Comparison of ENCODE assay signal across 8 cellular contexts in genomic region chr22:24429411-24430365, GRCh38. TPM values are rescaled to one million over a fixed set of nuclear protein-coding genes. Genes with fewer than 3 reads are reported as not detected.
DNase-seq lines count a peak whose midpoint lies in the region; ATAC-seq, FAIRE-seq and TF ChIP-seq lines count a peak whose summit lies in the region.

No MANE protein-coding gene starts in this region.

- H3K27me3 ChIP-seq in IMR-90 (ENCODE audit: control insufficient read depth, insufficient read depth, low read length) (peaks cover 24% of the 10 kb centered on the region), endocrine pancreas (ENCODE audit: control insufficient read depth, insufficient read depth, low read length) (no peaks in the 10 kb centered on the region)

- H2BK20ac ChIP-seq in IMR-90 (ENCODE audit: low read depth, low read length): no peak overlapping the region

- no peaks in the 10 kb centered on the region for H3K79me1 ChIP-seq in IMR-90 (ENCODE audit: low read depth in 1 of 2, low read length in 2 of 2)

- H4K91ac ChIP-seq in IMR-90 (ENCODE audit: insufficient read depth, low read depth, low read length): no peak overlapping the region

- no peak overlapping the region for H2BK15ac ChIP-seq in IMR-90 (ENCODE audit: low read depth, low read length)

- POLR2A ChIA-PET in A549 (lab: Yijun Ruan, JAX): no interaction called here
- POLR2A ChIA-PET in IMR-90 (lab: Charles Lee; ENCODE audit: unreplicated experiment): no interaction called here

- no peak overlapping the region for H3K4ac ChIP-seq in IMR-90 (ENCODE audit: low read depth, low read length)

- no peak overlapping the region for H2AFZ ChIP-seq in IMR-90 (replicated peaks; ENCODE audit: low read length, poor library complexity)

- no peak for TF ChIP-seq CTCF in A549 (IDR thresholded peaks at IDR 0.05)
- no peak for TF ChIP-seq CTCF in IMR-90 (conservative IDR thresholded peaks at IDR 0.05; ENCODE audit: low read depth, low read length)

- WGBS in A549 (ENCODE audit: missing lambda C conversion rate): 65% methylated on average over 11 of the region's 22 CpGs
- 76% methylated on average over 11 of the region's 22 CpGs; no CpG with 5 or more reads in 1 of the 2 experiments for WGBS in IMR-90 (ENCODE audit: extremely low coverage in 2 of 2, insufficient read length in 1 of 2), 2 experiments

- FAIRE-seq in A549 (lab: Jason Lieb, UNC): no peak

- H3K36me3 ChIP-seq in IMR-90 (ENCODE audit: control insufficient read depth, insufficient read depth, low read length) (no peaks in the 10 kb centered on the region), endocrine pancreas (ENCODE audit: control insufficient read depth, insufficient read depth, low read length) (no peaks in the 10 kb centered on the region)

- H3K9me1 ChIP-seq in IMR-90 (ENCODE audit: insufficient read depth, low read length): peaks cover 2% of the 10 kb centered on the region; the same call in 1 of the 2 replicates

- H2AK5ac ChIP-seq in IMR-90 (ENCODE audit: low read depth, low read length): no peak overlapping the region

- no peak overlapping the region for H3K56ac ChIP-seq in IMR-90 (ENCODE audit: extremely low read depth, insufficient read depth, low read length)

- H3K23ac ChIP-seq in IMR-90 (ENCODE audit: low read depth, low read length): no peak overlapping the region

- BruUV-seq in IMR-90 (replicated peaks; lab: Mats Ljungman, UMichigan): no TSS peak

- dilution Hi-C loops in IMR-90 (cut with HindIII; ENCODE audit: low sequenced_read_pairs, unreplicated experiment): no loop called here

- no peak overlapping the region for H3K18ac ChIP-seq in IMR-90 (ENCODE audit: low read depth, low read length)

- H4K20me1 ChIP-seq in IMR-90 (ENCODE audit: insufficient read depth, low read length): no peaks in the 10 kb centered on the region; the same call in 1 of the 2 replicates

- no peak for TF ChIP-seq RAD21 in A549 (conservative IDR thresholded peaks at IDR 0.05 in 1 of 2, IDR thresholded peaks at IDR 0.05 in 1 of 2)
- TF ChIP-seq RAD21 in IMR-90 (IDR thresholded peaks at IDR 0.05; ENCODE audit: low read length): no peak

- H3K4me1 ChIP-seq in A549: no peaks in the 10 kb centered on the region
- H3K4me1 ChIP-seq in IMR-90 (ENCODE audit: control insufficient read depth, insufficient read depth, low read length): peaks cover 12% of the 10 kb centered on the region
- H3K4me1 ChIP-seq in endocrine pancreas (ENCODE audit: control insufficient read depth, insufficient read depth, low read length): no peaks in the 10 kb centered on the region

- H3K9ac ChIP-seq in IMR-90 (ENCODE audit: low read depth, low read length) (no peak overlapping the region), endocrine pancreas (ENCODE audit: control insufficient read depth, insufficient read depth, low read length) (peak overlapping the region; percentile 39)

- H3K4me2 ChIP-seq in A549 (no peak overlapping the region), IMR-90 (ENCODE audit: low read depth, low read length) (no peak overlapping the region)

- ATAC-seq in A549 (no peak), IMR-90 (ENCODE audit: low read depth) (no peak), GM19328 (IDR thresholded peaks at IDR 0.05; ENCODE audit: unreplicated experiment) (no peak)

- H3K27ac ChIP-seq in A549: no peak overlapping the region
- no peak overlapping the region for H3K27ac ChIP-seq in IMR-90 (ENCODE audit: insufficient read depth, low read length)

- no peak overlapping the region for H2BK120ac ChIP-seq in IMR-90 (ENCODE audit: low read depth, low read length)

- H2BK5ac ChIP-seq in IMR-90 (ENCODE audit: low read depth, low read length, poor library complexity, severe bottlenecking): no peak overlapping the region

- TF ChIP-seq POLR2A in A549 (IDR thresholded peaks at IDR 0.05; ENCODE audit: low read length) (no peak), IMR-90 (IDR thresholded peaks at IDR 0.05; ENCODE audit: low read depth, low read length) (no peak)

- no peak overlapping the region for H3K14ac ChIP-seq in IMR-90 (replicated peaks; ENCODE audit: low read depth, low read length)

- CTCF ChIA-PET in A549 (lab: Yijun Ruan, JAX): interaction anchor here (0.6 to 1.9 kb wide), 4 partner anchors 77 to 92 kb away, joined by 3 to 7 read pairs (median 4); no protein-coding TSS in a partner anchor
- CTCF ChIA-PET in IMR-90 (lab: Yijun Ruan, JAX): no interaction called here

- H3K9me3 ChIP-seq in A549 (no peaks in the 10 kb centered on the region), IMR-90 (ENCODE audit: control insufficient read depth, insufficient read depth, low read length) (no peaks in the 10 kb centered on the region), endocrine pancreas (ENCODE audit: control insufficient read depth, low read length) (no peaks in the 10 kb centered on the region)

- intact Hi-C loops in IMR-90 (cut with micrococcal nuclease): no loop called here

- no peak for DNase-seq in A549 (ENCODE audit: low read depth in 1 of 2, low spot score in 1 of 2)
- DNase-seq in IMR-90: peak; percentile 22
- DNase-seq in activated CD4-positive, alpha-beta T cell treated with anti-CD3 and anti-CD28 coated beads for 1 hour: peak; percentile 38
- DNase-seq in stimulated activated CD4-positive, alpha-beta T cell treated with anti-CD3 and anti-CD28 coated beads, Interleukin-2, amount 100 ng/mL, for 4 hours (ENCODE audit: low read depth): peak; percentile 47
- no peak for DNase-seq in NCI-H345 treated with DMSO at 0.1 percent for 48 hours (lab: John Stamatoyannopoulos, UW; ENCODE audit: unreplicated experiment)
- no peak for DNase-seq in foreskin melanocyte

- no peak overlapping the region for H4K5ac ChIP-seq in IMR-90 (ENCODE audit: low read depth, low read length)

- no peak for TF ChIP-seq EP300 in A549 (IDR thresholded peaks at IDR 0.05)

- in situ Hi-C loops in IMR-90 (cut with MboI; ENCODE audit: low sequenced_read_pairs): no loop called here

- no peak overlapping the region for H4K8ac ChIP-seq in IMR-90 (ENCODE audit: low read depth in 2 of 2, low read length in 2 of 2)

- no peak overlapping the region for H2AK9ac ChIP-seq in IMR-90 (replicated peaks; ENCODE audit: low read depth, low read length, poor library complexity)

- no peak overlapping the region for H3K4me3 ChIP-seq in A549
- no peak overlapping the region for H3K4me3 ChIP-seq in IMR-90 (ENCODE audit: insufficient read depth, low read depth, low read length)
- no peak overlapping the region for H3K4me3 ChIP-seq in endocrine pancreas (ENCODE audit: control insufficient read depth, insufficient read depth, low read length)

TF ChIP-seq in A549, 52 proteins besides CTCF, POLR2A, EP300 and RAD21:
- TF ChIP-seq ZSCAN20 (CRISPR knock-in tag; IDR thresholded peaks at IDR 0.05) (no peak), ESRRA (IDR thresholded peaks at IDR 0.05; ENCODE audit: borderline replicate concordance, low read length) (no peak), RFX5 (IDR thresholded peaks at IDR 0.05) (peak; percentile 78; the same call in 1 of the 2 replicates)
TF ChIP-seq in A549: peak in this region for 1.

TF ChIP-seq in IMR-90, 13 proteins besides CTCF, POLR2A, EP300 and RAD21:
- TF ChIP-seq RFX5 (IDR thresholded peaks at IDR 0.05; ENCODE audit: low read depth, low read length): peak; percentile 93
- no peak for TF ChIP-seq MAZ (IDR thresholded peaks at IDR 0.05; ENCODE audit: borderline replicate concordance, low read depth, low read length)
- TF ChIP-seq CHD1 (IDR thresholded peaks at IDR 0.05; ENCODE audit: low read depth, low read length): no peak
- TF ChIP-seq SMC3 (IDR thresholded peaks at IDR 0.05; ENCODE audit: low read depth, low read length): no peak
- TF ChIP-seq CEBPB (IDR thresholded peaks at IDR 0.05; ENCODE audit: low read depth, low read length): no peak
- no peak for TF ChIP-seq NFE2L2 (IDR thresholded peaks at IDR 0.05; ENCODE audit: low read depth, low read length)
- no peak for TF ChIP-seq MAFK (IDR thresholded peaks at IDR 0.05; ENCODE audit: low read depth, low read length)
- TF ChIP-seq USF2 (IDR thresholded peaks at IDR 0.05; ENCODE audit: low read depth, low read length): no peak
- TF ChIP-seq RCOR1 (IDR thresholded peaks at IDR 0.05; ENCODE audit: insufficient replicate concordance, low read length): no peak

RNA-seq across cellular contexts. Expression of gene ADORA2A, which starts 2.3 kb away (rescaled TPM):
- polyA plus RNA-seq in A549 (2011; rRNA removed) (0.48 and 0.99 TPM in 2 replicates), A549 (2017; fragmentation: RNase III; extraction: RNeasy Plus Mini Kit Qiagen cat#74134 plus additional on column Dnase treatment) (1.5 to 1.9 TPM (median 1.8 TPM) in 3 replicates), IMR-90 (2012; rRNA removed) (0.76 and 1.1 TPM in 2 replicates)
- polyA plus RNA-seq in A549 (2012; cell fraction: cytosol; rRNA removed): 1.2 and 1.8 TPM in 2 replicates
- polyA plus RNA-seq in A549 (2012; cell fraction: nucleus; rRNA removed): 4.1 and 6.9 TPM in 2 replicates
- polyA minus RNA-seq in A549 (2011; rRNA and poly(A)+ RNA removed): 1.6 and 4.1 TPM in 2 replicates
- 0.28 and 0.36 TPM in 2 replicates for total RNA-seq in IMR-90 (2012; rRNA removed)
- 1.3 and 1.6 TPM in 2 replicates for polyA plus RNA-seq in IMR-90 (2012; cell fraction: cytosol; rRNA removed)
- 2.9 and 7.6 TPM in 2 replicates for polyA plus RNA-seq in IMR-90 (2012; cell fraction: nucleus; rRNA removed; ENCODE audit: low replicate concordance)

Comparison
In these comparisons a context has a peak if more than half of its experiments do, and no peak if none do; other contexts are left out.
1. DNase-seq: peak in IMR-90 (single experiment), activated CD4-positive, alpha-beta T cell treated with anti-CD3 and anti-CD28 coated beads for 1 hour (single experiment) and stimulated activated CD4-positive, alpha-beta T cell treated with anti-CD3 and anti-CD28 coated beads, Interleukin-2, amount 100 ng/mL, for 4 hours (single experiment); none in A549 (0 of 2), NCI-H345 treated with DMSO at 0.1 percent for 48 hours (single experiment) and foreskin melanocyte (single experiment).